In the genomic region with DNA sequence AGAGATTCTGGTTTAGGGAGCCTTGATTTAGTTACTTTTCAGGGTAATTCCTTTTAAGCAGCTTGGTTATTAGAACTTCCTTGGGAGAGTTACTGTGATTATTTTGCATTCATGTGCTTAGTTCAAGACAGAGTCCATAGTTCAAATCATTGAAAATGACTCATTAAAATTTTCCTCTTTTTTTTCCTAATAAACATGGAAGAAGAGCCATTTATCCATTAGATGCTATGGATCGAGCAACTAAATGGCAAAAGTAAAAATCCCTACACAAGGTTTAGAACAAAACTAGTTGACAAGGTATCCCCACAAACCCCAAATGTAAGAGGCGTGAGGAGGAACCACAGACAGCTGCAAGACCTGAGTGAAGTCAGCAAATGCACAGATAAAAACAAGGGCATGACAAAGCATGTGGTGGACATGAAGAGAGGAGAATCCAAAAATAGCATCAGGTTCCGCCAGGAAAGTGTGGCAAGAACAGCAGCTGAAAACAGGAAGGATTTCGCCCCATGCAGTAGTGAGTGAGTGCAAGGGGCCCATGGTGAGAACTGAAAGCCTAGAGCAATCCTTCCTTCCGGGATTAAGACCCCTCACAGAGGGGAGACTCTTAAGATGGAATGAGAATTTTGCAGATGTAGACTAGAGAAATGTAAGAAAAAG, we compare ENCODE assay signal across 8 cellular contexts.
A peak's percentile ranks its signal among the peaks of the same experiment; 100 is the strongest.
DNase-seq lines count a peak whose midpoint lies in the region; ATAC-seq and TF ChIP-seq lines count a peak whose summit lies in the region.
"Not testable (repeated sequence)": the region's sequence is repeated elsewhere in the genome, so short reads cannot be mapped to it uniquely, and the experiment has no call there.

No MANE protein-coding gene starts in this region.

- peaks cover 10 to 61% (median 32%) of the 10 kb centered on the region in 10 experiments for H3K4me1 ChIP-seq in BLaER1 treated with 17β-estradiol and CSF1 and Interleukin-3, amounts not matched to agents 10 nM and 100 nM
- not testable (repeated sequence) for H3K4me1 ChIP-seq in right cardiac atrium (ENCODE audit: control insufficient read depth, insufficient read depth, low read length); naive thymus-derived CD4-positive, alpha-beta T cell (ENCODE audit: control insufficient read depth in 2 of 2, insufficient read depth in 2 of 2, low read length in 2 of 2); skeletal muscle tissue (ENCODE audit: control insufficient read depth in 3 of 3, insufficient read depth in 3 of 3, low read length in 3 of 3)

- CTCF ChIA-PET in MCF 10A (lab: Yijun Ruan, JAX); naive thymus-derived CD4-positive, alpha-beta T cell (lab: Charles Lee): not testable (repeated sequence)

- H3K9me3 Mint-ChIP-seq in MCF 10A (ENCODE audit: unreplicated experiment); naive thymus-derived CD4-positive, alpha-beta T cell: not testable (repeated sequence)

- H3K27ac ChIP-seq in BLaER1 treated with 17β-estradiol and CSF1 and Interleukin-3, amounts not matched to agents 10 nM and 100 nM, result peak overlapping the region; percentile 68 to 98 (median 91); a peak in 21 of 22 replicates
- not testable (repeated sequence) for H3K27ac ChIP-seq in right cardiac atrium (ENCODE audit: low read length); naive thymus-derived CD4-positive, alpha-beta T cell (ENCODE audit: low read depth, low read length)
- peak overlapping the region; percentile 54 for H3K27ac ChIP-seq in skeletal muscle tissue (ENCODE audit: low read depth, low read length)

- WGBS in right cardiac atrium, result 61% methylated on average over 5 of the region's 5 CpGs

- BruUV-seq in MCF 10A (replicated peaks; lab: Mats Ljungman, UMichigan), result not testable (repeated sequence)

- H3K36me3 Mint-ChIP-seq in MCF 10A (ENCODE audit: insufficient read depth, unreplicated experiment), result not testable (repeated sequence)
- H3K36me3 Mint-ChIP-seq in naive thymus-derived CD4-positive, alpha-beta T cell, result peaks cover 0 to 11% (median 0%) of the 10 kb centered on the region in 5 donors

- not testable (repeated sequence) for H3K27me3 ChIP-seq in BLaER1 treated with 17β-estradiol and CSF1 and Interleukin-3, amounts not matched to agents 10 nM and 100 nM; right cardiac atrium (ENCODE audit: control insufficient read depth, insufficient read depth); naive thymus-derived CD4-positive, alpha-beta T cell (ENCODE audit: control insufficient read depth in 2 of 2, insufficient read depth in 2 of 2, low read length in 2 of 2); skeletal muscle tissue (ENCODE audit: control insufficient read depth in 3 of 3, insufficient read depth in 3 of 3, low read length in 3 of 3)

- H4K20me1 ChIP-seq in BLaER1 treated with 17β-estradiol and CSF1 and Interleukin-3, amounts not matched to agents 10 nM and 100 nM, result not testable (repeated sequence)

- 0 out of 20 replicates have a peak overlapping the region, but pooled peaks of 2 of the 10 experiments have one; percentile 4 to 25 for H3K4me3 ChIP-seq in BLaER1 treated with 17β-estradiol and CSF1 and Interleukin-3, amounts not matched to agents 10 nM and 100 nM
- not testable (repeated sequence) for H3K4me3 ChIP-seq in right cardiac atrium (ENCODE audit: low read length); naive thymus-derived CD4-positive, alpha-beta T cell (ENCODE audit: low read length); skeletal muscle tissue (ENCODE audit: low read length in 3 of 3)

- POLR2A ChIA-PET in MCF 10A (lab: Yijun Ruan, JAX), result interaction anchor here (1.2 kb wide), 1 partner anchor 14 kb away, joined by 5 read pairs; no protein-coding TSS in a partner anchor
- POLR2A ChIA-PET in naive thymus-derived CD4-positive, alpha-beta T cell (lab: Charles Lee), result not testable (repeated sequence)

- H3K4me3 Mint-ChIP-seq in MCF 10A (ENCODE audit: unreplicated experiment); naive thymus-derived CD4-positive, alpha-beta T cell: not testable (repeated sequence)

- peak overlapping the region; percentile 37 to 89 (median 76); a peak in 21 of 22 replicates for H3K4me2 ChIP-seq in BLaER1 treated with 17β-estradiol and CSF1 and Interleukin-3, amounts not matched to agents 10 nM and 100 nM

- H3K9ac ChIP-seq in BLaER1 treated with 17β-estradiol and CSF1 and Interleukin-3, amounts not matched to agents 10 nM and 100 nM, result peak overlapping the region; percentile 33 to 78 (median 72); a peak in 18 of 22 replicates
- not testable (repeated sequence) for H3K9ac ChIP-seq in skeletal muscle tissue (ENCODE audit: low read depth in 1 of 3, low read length in 3 of 3)

- TF ChIP-seq CTCF in MCF 10A (IDR thresholded peaks at IDR 0.05; ENCODE audit: unreplicated experiment), result not testable (repeated sequence)

- peak overlapping the region; percentile 29 for H3K27ac Mint-ChIP-seq in MCF 10A (ENCODE audit: low read depth, unreplicated experiment)
- H3K27ac Mint-ChIP-seq in naive thymus-derived CD4-positive, alpha-beta T cell, result not testable (repeated sequence)

- not testable (repeated sequence) for H3K9me3 ChIP-seq in BLaER1 treated with 17β-estradiol and CSF1 and Interleukin-3, amounts not matched to agents 10 nM and 100 nM (replicated peaks in 1 of 11); right cardiac atrium (ENCODE audit: control insufficient read depth, low read length); naive thymus-derived CD4-positive, alpha-beta T cell (ENCODE audit: control insufficient read depth in 2 of 3, low read length in 3 of 3); skeletal muscle tissue (ENCODE audit: control insufficient read depth in 3 of 3, low read length in 3 of 3)

- DNase-seq in KG1 (lab: John Stamatoyannopoulos, UW) (peak; percentile 35), NOMO-1 (lab: John Stamatoyannopoulos, UW; ENCODE audit: unreplicated experiment in 2 of 2) (peak; percentile 52 to 77), SKM-1 (lab: John Stamatoyannopoulos, UW; ENCODE audit: unreplicated experiment) (peak; percentile 10), MCF 10A (ENCODE audit: unreplicated experiment) (peak; percentile 5)
- DNase-seq in right cardiac atrium; naive thymus-derived CD4-positive, alpha-beta T cell: not testable (repeated sequence)

- not testable (repeated sequence) for H3K4me1 Mint-ChIP-seq in MCF 10A (ENCODE audit: insufficient read depth, unreplicated experiment)
- peaks cover 0 to 13% (median 0%) of the 10 kb centered on the region in 7 donors for H3K4me1 Mint-ChIP-seq in naive thymus-derived CD4-positive, alpha-beta T cell

- H3K27me3 Mint-ChIP-seq in MCF 10A (ENCODE audit: insufficient read depth, unreplicated experiment); naive thymus-derived CD4-positive, alpha-beta T cell: not testable (repeated sequence)

- peak; percentile 16 to 29 for ATAC-seq in right cardiac atrium
- peak; percentile 77 for ATAC-seq in naive thymus-derived CD4-positive, alpha-beta T cell

- intact Hi-C loops in MCF 10A (cut with micrococcal nuclease); right cardiac atrium (cut with DNase I); naive thymus-derived CD4-positive, alpha-beta T cell (cut with micrococcal nuclease): not testable (repeated sequence)

- H3K36me3 ChIP-seq in BLaER1 treated with 17β-estradiol and CSF1 and Interleukin-3, amounts not matched to agents 10 nM and 100 nM; naive thymus-derived CD4-positive, alpha-beta T cell (ENCODE audit: control insufficient read depth in 2 of 3, insufficient read depth in 3 of 3, low read length in 3 of 3); skeletal muscle tissue (ENCODE audit: control insufficient read depth in 3 of 3, insufficient read depth in 3 of 3, low read length in 3 of 3): not testable (repeated sequence)
